Comparison of ENCODE assay signal across 8 cellular contexts in the genomic region with DNA sequence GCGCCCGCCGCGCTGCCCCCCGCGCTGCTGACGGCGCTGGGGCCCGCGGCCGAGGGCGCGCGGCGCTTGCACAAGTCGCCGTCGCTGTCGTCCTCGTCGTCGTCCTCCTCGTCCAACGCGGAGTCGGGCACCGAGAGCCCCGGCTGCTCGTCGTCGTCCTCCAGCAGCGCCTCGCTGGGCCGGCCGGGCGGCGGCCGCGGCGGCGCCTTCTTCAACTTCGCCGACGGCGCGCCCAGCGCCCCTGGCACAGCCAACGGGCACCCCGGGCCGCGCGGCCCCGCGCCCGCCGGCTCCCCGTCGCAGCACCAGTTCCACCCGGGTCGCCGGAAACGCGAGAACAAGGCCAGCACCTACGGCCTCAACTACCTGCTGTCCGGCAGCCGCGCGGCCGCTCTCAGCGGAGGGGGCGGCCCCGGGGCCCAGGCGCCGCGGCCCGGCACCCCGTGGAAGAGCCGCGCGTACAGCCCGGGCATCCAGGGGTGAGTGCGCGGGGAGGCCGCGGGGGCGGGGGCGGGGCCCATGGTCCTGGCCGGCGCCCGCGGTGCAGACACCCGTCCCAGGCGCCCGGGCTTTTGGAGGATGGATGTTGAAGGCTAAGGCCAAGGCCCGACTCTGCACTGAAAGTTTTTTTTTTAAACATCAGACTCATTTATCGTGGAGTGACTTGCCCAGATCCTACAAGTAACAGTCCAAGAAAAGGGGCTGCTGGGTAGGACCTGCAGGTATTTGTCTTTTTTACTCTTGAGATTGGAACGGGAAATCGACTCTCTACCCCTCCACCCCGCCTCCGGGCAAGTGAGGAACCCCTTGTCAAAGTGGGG. TPM values are rescaled to one million over a fixed set of nuclear protein-coding genes. Genes with fewer than 3 reads are reported as not detected.
DNase-seq lines count a peak whose midpoint lies in the region; ATAC-seq and TF ChIP-seq lines count a peak whose summit lies in the region.

No MANE protein-coding gene starts in this region.

- H3K27me3 ChIP-seq in MG63 (no peaks in the 10 kb centered on the region), hepatocyte (no peaks in the 10 kb centered on the region), smooth muscle cell (ENCODE audit: low read depth) (no peaks in the 10 kb centered on the region)

- no peaks in the 10 kb centered on the region for H3K27me3 Mint-ChIP-seq in activated naive CD4-positive, alpha-beta T cell treated with anti-CD3 and anti-CD28 coated beads, Interleukin-2, amount 50 U/mL, for 24 hours

- H4K20me1 ChIP-seq in hepatocyte (ENCODE audit: insufficient read depth, poor library complexity, severe bottlenecking) (peaks cover 49% of the 10 kb centered on the region), smooth muscle cell (ENCODE audit: low read depth) (peaks cover 51% of the 10 kb centered on the region)

- H3K36me3 ChIP-seq in MG63 (peaks cover 40% of the 10 kb centered on the region), hepatocyte (replicated peaks; ENCODE audit: insufficient read depth, low read depth) (no peaks in the 10 kb centered on the region), smooth muscle cell (ENCODE audit: low read depth) (no peaks in the 10 kb centered on the region)

- H3F3A ChIP-seq in smooth muscle cell (ENCODE audit: low read depth): peaks cover 14% of the 10 kb centered on the region

- peak overlapping the region; percentile 91 for H3K4me3 Mint-ChIP-seq in activated naive CD4-positive, alpha-beta T cell treated with anti-CD3 and anti-CD28 coated beads, Interleukin-2, amount 50 U/mL, for 24 hours

- ATAC-seq in HG02759 (IDR thresholded peaks at IDR 0.05; ENCODE audit: unreplicated experiment): no peak
- ATAC-seq in GM18909 (IDR thresholded peaks at IDR 0.05; ENCODE audit: poor library complexity, unreplicated experiment): no peak

- no peaks in the 10 kb centered on the region for H3K9me2 ChIP-seq in hepatocyte (replicated peaks; ENCODE audit: insufficient read depth)

- H3K4me1 ChIP-seq in hepatocyte (ENCODE audit: insufficient read depth) (peaks cover 28% of the 10 kb centered on the region), smooth muscle cell (ENCODE audit: low read depth) (peaks cover 34% of the 10 kb centered on the region)

- peak overlapping the region; percentile 86 for H3K4me2 ChIP-seq in hepatocyte
- H3K4me2 ChIP-seq in smooth muscle cell: peak overlapping the region; percentile 94

- DNase-seq in ELR (ENCODE audit: low read depth): peak; percentile 47
- DNase-seq in MG63: peak; percentile 50
- peak; percentile 57 for DNase-seq in hepatocyte (ENCODE audit: low spot score)
- no peak for DNase-seq in smooth muscle cell (lab: John Stamatoyannopoulos, UW; ENCODE audit: unreplicated experiment)
- DNase-seq in GM10248 (ENCODE audit: extremely low spot score): no peak

- peak overlapping the region; percentile 38 for H3K9ac ChIP-seq in smooth muscle cell (ENCODE audit: low read depth)

- H3K4me1 Mint-ChIP-seq in activated naive CD4-positive, alpha-beta T cell treated with anti-CD3 and anti-CD28 coated beads, Interleukin-2, amount 50 U/mL, for 24 hours: peaks cover 50% of the 10 kb centered on the region

- H2AFZ ChIP-seq in hepatocyte: peak overlapping the region; percentile 21
- H2AFZ ChIP-seq in smooth muscle cell (ENCODE audit: low read depth): no peak overlapping the region

- H3K9me3 ChIP-seq in MG63 (no peaks in the 10 kb centered on the region), hepatocyte (ENCODE audit: low read depth) (no peaks in the 10 kb centered on the region), smooth muscle cell (replicated peaks; ENCODE audit: low read depth) (no peaks in the 10 kb centered on the region)

- POLR2A ChIA-PET in GM10248 (lab: Yijun Ruan, JAX): no interaction called here

- CTCF ChIA-PET in GM10248 (lab: Yijun Ruan, JAX): no interaction called here

- H3K27ac ChIP-seq in hepatocyte: peak overlapping the region; percentile 48
- H3K27ac ChIP-seq in smooth muscle cell (ENCODE audit: low read depth): no peak overlapping the region

- no peaks in the 10 kb centered on the region for H3K9me3 Mint-ChIP-seq in activated naive CD4-positive, alpha-beta T cell treated with anti-CD3 and anti-CD28 coated beads, Interleukin-2, amount 50 U/mL, for 24 hours

- no peak for TF ChIP-seq CTCF in hepatocyte (IDR thresholded peaks at IDR 0.05; ENCODE audit: poor library complexity)
- no peak for TF ChIP-seq CTCF in smooth muscle cell (IDR thresholded peaks at IDR 0.05; ENCODE audit: borderline replicate concordance, insufficient read depth, poor library complexity, severe bottlenecking)
- no peak for TF ChIP-seq CTCF in GM10248 (IDR thresholded peaks at IDR 0.05; ENCODE audit: control extremely low read depth, extremely low read depth, low read depth, missing control alignments)

- H3K36me3 Mint-ChIP-seq in activated naive CD4-positive, alpha-beta T cell treated with anti-CD3 and anti-CD28 coated beads, Interleukin-2, amount 50 U/mL, for 24 hours: peaks cover 2% of the 10 kb centered on the region

- 1% methylated on average over 75 of the region's 100 CpGs for WGBS in hepatocyte (ENCODE audit: low lambda C conversion rate, missing lambda C conversion rate)
- under 1% methylated on average over 64 of the region's 100 CpGs for WGBS in smooth muscle cell (ENCODE audit: low lambda C conversion rate)

- H3K4me3 ChIP-seq in MG63: peak overlapping the region; percentile 66
- peak overlapping the region; percentile 84 for H3K4me3 ChIP-seq in hepatocyte
- peak overlapping the region; percentile 68 for H3K4me3 ChIP-seq in smooth muscle cell

- H3K79me2 ChIP-seq in hepatocyte: peaks cover 51% of the 10 kb centered on the region
- peaks cover 52% of the 10 kb centered on the region for H3K79me2 ChIP-seq in smooth muscle cell (ENCODE audit: low read depth)

- peak overlapping the region; percentile 84 for H3K27ac Mint-ChIP-seq in activated naive CD4-positive, alpha-beta T cell treated with anti-CD3 and anti-CD28 coated beads, Interleukin-2, amount 50 U/mL, for 24 hours

RNA-seq across cellular contexts. Expression of gene TENT4A, which starts 1.2 kb away (rescaled TPM):
- 9.9 and 14.6 TPM in 2 replicates for total RNA-seq in MG63 (2014; rRNA removed; shearing (Covaris generic); ENCODE audit: low replicate concordance)
- 8.7 and 14.1 TPM in 2 replicates for total RNA-seq in hepatocyte
- 6.8 and 7.3 TPM in 2 replicates for polyA plus RNA-seq in hepatocyte
- 16.2 and 16.9 TPM in 2 replicates for total RNA-seq in smooth muscle cell
- polyA plus RNA-seq in smooth muscle cell: 10.0 and 10.4 TPM in 2 replicates

Comparison
In these comparisons a context has a peak if more than half of its experiments do, and no peak if none do; other contexts are left out.
1. DNase-seq: peak in ELR (single experiment), MG63 (single experiment) and hepatocyte (single experiment); none in smooth muscle cell (single experiment) and GM10248 (single experiment).
2. Peak in every context shown above with its lines, with median percentiles within 50 percentile points of each other: H3K4me3 ChIP-seq.